ENCODE assay signal across 8 cellular contexts in the genomic region with DNA sequence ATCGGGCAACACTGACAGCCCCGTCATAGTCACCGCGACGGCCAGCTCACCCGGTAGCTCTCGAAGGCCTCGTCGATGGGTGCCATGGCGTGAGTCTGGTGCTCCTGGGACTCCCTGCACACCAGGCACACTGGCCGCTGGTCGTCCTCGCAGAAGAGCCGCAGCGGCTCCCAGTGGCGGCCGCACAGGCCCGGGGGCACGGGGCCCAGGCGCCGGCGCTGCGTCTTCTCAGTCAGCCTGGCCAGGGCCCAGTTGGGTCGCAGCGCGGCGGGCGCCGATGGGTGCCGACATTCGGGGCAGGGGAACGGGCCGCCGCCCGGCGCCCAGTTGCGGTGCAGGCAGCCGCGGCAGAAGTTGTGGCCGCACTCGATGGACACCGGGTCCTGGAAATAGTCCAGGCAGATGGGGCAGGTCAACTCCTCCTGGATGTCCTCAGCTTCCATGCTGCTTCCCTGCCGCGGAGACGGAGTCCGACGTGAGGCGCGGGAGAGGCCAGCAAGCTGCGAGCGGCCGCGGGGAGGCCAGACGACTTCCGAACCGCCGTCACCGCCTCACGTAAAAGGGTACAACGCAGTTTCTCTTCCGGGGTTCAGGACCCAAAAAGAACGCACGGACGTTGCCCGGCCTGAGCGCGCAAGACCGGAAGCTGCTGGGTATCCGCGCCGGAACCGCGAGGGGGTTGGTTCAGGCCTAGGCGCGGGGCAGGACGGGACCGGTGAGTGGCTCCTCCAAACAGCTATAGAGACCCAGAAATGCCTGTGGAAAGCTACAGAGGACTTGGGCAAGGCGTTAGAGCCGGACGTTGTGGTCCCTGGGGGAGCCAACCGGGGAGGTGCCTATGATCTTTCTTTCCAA. TPM values are rescaled to one million over a fixed set of nuclear protein-coding genes. Genes with fewer than 3 reads are reported as not detected.
DNase-seq lines count a peak whose midpoint lies in the region; ATAC-seq and TF ChIP-seq lines count a peak whose summit lies in the region.

A gene with protein sequence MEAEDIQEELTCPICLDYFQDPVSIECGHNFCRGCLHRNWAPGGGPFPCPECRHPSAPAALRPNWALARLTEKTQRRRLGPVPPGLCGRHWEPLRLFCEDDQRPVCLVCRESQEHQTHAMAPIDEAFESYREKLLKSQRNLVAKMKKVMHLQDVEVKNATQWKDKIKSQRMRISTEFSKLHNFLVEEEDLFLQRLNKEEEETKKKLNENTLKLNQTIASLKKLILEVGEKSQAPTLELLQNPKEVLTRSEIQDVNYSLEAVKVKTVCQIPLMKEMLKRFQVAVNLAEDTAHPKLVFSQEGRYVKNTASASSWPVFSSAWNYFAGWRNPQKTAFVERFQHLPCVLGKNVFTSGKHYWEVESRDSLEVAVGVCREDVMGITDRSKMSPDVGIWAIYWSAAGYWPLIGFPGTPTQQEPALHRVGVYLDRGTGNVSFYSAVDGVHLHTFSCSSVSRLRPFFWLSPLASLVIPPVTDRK (minus strand): TSS at position 572 of the 855 bp plus-strand sequence. CDS start 129 bp downstream, at position 443.

- H3K4me3 ChIP-seq in MG63: peak within 1 kb of the TSS; percentile 78
- peak within 1 kb of the TSS; percentile 76 for H3K4me3 ChIP-seq in SJSA1
- H3K4me3 ChIP-seq in gastroesophageal sphincter: peak within 1 kb of the TSS; percentile 54 to 86
- peak within 1 kb of the TSS; percentile 93 for H3K4me3 ChIP-seq in thymus (ENCODE audit: low read length)

- peak; percentile 85 to 91 for TF ChIP-seq POLR2A in gastroesophageal sphincter (IDR thresholded peaks at IDR 0.05)

- peaks cover 6% of the 10 kb centered on the region for H3K36me3 Mint-ChIP-seq in osteocyte (ENCODE audit: unreplicated experiment)

- peak within 1 kb of the TSS; percentile 84 for H3K4me3 Mint-ChIP-seq in osteocyte (ENCODE audit: unreplicated experiment)

- peak within 1 kb of the TSS; percentile 70 for H3K27ac ChIP-seq in SJSA1
- peak within 1 kb of the TSS; percentile 78 to 98 (median 93) for H3K27ac ChIP-seq in gastroesophageal sphincter
- H3K27ac ChIP-seq in thymus (ENCODE audit: low read depth): peak within 1 kb of the TSS; percentile 84

- H3K9me3 ChIP-seq in MG63 (peaks cover 5% of the 10 kb centered on the region; the same call in 1 of the 2 replicates), SJSA1 (replicated peaks) (peaks cover 5% of the 10 kb centered on the region), gastroesophageal sphincter (no peaks in the 10 kb centered on the region), thymus (ENCODE audit: control insufficient read depth) (no peaks in the 10 kb centered on the region)

- peaks cover 7% of the 10 kb centered on the region for H3K9me3 Mint-ChIP-seq in osteocyte (ENCODE audit: unreplicated experiment)

- WGBS in gastroesophageal sphincter (ENCODE audit: low coverage in 1 of 2), 2 donors: 3% methylated on average over 5 of the region's 81 CpGs; no CpG with 5 or more reads in 1 of the 2 donors
- 1% methylated on average over 81 of the region's 81 CpGs for WGBS in thymus

- no peak for TF ChIP-seq EP300 in gastroesophageal sphincter (IDR thresholded peaks at IDR 0.05)

- DNase-seq in GM03348 (ENCODE audit: low spot score) (peak; percentile 96), HCEC 1CT (peak; percentile 95), MG63 (peak; percentile 87), SJSA1 (ENCODE audit: low read depth in 1 of 2, low spot score in 2 of 2) (peak; percentile 69 to 78), osteocyte (ENCODE audit: extremely low spot score, unreplicated experiment) (peak; percentile 88)
- DNase-seq in activated naive CD4-positive, alpha-beta T cell treated with Interleukin-2 at 50 U/mL for 16 hours: peak; percentile 92

- TF ChIP-seq CTCF in gastroesophageal sphincter (IDR thresholded peaks at IDR 0.05) (peak in 1 of 4 experiments; percentile 48), osteocyte (IDR thresholded peaks at IDR 0.05) (peak; percentile 17)

- H3K27me3 ChIP-seq in MG63 (no peaks in the 10 kb centered on the region), SJSA1 (replicated peaks) (no peaks in the 10 kb centered on the region), gastroesophageal sphincter (no peaks in the 10 kb centered on the region), thymus (ENCODE audit: control insufficient read depth, insufficient read depth) (no peaks in the 10 kb centered on the region)

- H3K27me3 Mint-ChIP-seq in osteocyte (ENCODE audit: unreplicated experiment): peaks cover under 1% of the 10 kb centered on the region

- H3K27ac Mint-ChIP-seq in osteocyte (ENCODE audit: unreplicated experiment): peak within 1 kb of the TSS; percentile 92

- H3K4me1 Mint-ChIP-seq in osteocyte (ENCODE audit: unreplicated experiment): peaks cover 20% of the 10 kb centered on the region

- ATAC-seq in gastroesophageal sphincter: peak; percentile 99

- H3K36me3 ChIP-seq in MG63: peaks cover 18% of the 10 kb centered on the region
- H3K36me3 ChIP-seq in SJSA1: peaks cover 17% of the 10 kb centered on the region
- H3K36me3 ChIP-seq in gastroesophageal sphincter: peaks cover 0 to 39% of the 10 kb centered on the region in 2 donors
- H3K36me3 ChIP-seq in thymus (ENCODE audit: control insufficient read depth, insufficient read depth): peaks cover 8% of the 10 kb centered on the region

- H3K4me1 ChIP-seq in SJSA1 (replicated peaks) (0 out of 2 replicates have a peak, but pooled peaks cover 6% of the 10 kb centered on the region), gastroesophageal sphincter (peaks cover 14 to 59% (median 18%) of the 10 kb centered on the region in 3 donors), thymus (ENCODE audit: control insufficient read depth, insufficient read depth, low read length) (peaks cover 8% of the 10 kb centered on the region)

RNA-seq across cellular contexts. Expression of the gene that starts here (rescaled TPM):
- total RNA-seq in MG63 (2014; rRNA removed; shearing (Covaris generic); ENCODE audit: low replicate concordance): 9.1 and 11.3 TPM in 2 replicates
- 11.4 and 13.9 TPM in 2 replicates for total RNA-seq in SJSA1 (2014; rRNA removed; shearing (Covaris generic))
- total RNA-seq in gastroesophageal sphincter (10 to 100 TPM; 25.3 to 32.2 (median 29.5) TPM), osteocyte (13.1 and 14.3 TPM in 2 replicates)
- 22.6 TPM for polyA plus RNA-seq in thymus

Comparison
In these comparisons a context has a peak if more than half of its experiments do, and no peak if none do; other contexts are left out.
1. Peak in every context shown above with its lines: DNase-seq, ATAC-seq, H3K4me3 ChIP-seq and H3K27ac ChIP-seq.